ENCODE assay signal across 13 cellular contexts in the genomic region with DNA sequence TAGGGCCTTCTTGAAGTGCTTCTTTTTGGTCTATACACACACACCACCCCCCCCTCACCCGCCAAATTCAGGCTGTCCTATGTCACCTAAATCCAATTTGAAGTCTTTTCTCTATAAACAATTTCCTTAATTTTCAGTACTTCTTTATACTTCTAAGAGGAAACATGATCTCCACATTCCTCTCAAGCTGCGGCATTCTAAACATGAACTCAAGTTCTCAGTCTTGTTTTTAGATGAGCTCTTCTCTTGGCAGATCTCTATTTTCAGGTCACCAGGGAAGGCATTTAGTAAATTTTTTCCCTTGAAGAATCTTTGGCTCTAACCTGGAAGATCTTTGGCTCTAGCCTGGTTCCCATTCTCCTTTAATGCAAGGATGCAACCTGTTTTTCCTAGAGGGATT.
A peak's percentile ranks its signal among the peaks of the same experiment; 100 is the strongest.
DNase-seq lines count a peak whose midpoint lies in the region; ATAC-seq and TF ChIP-seq lines count a peak whose summit lies in the region.
"Had no signal": no experiment of that assay in that cellular context is flagged by ENCODE, and none has a peak within 500 bp of the region (broad histone marks: within the 10 kb centered on the region; RNA-seq: fewer than 3 reads in every experiment).

No MANE protein-coding gene starts in this region.

- H3K4me3 Mint-ChIP-seq in nephron progenitor cell (no peak overlapping the region), glutamatergic neuron (ENCODE audit: unreplicated experiment) (no peak overlapping the region)
- H3K4me3 Mint-ChIP-seq: CD8-positive, alpha-beta memory T cell; IgD-negative memory B cell had no signal

- H3K27me3 Mint-ChIP-seq in nephron progenitor cell (ENCODE audit: low read depth, poor library complexity) (peaks cover 14% of the 10 kb centered on the region), glutamatergic neuron (ENCODE audit: unreplicated experiment) (no peaks in the 10 kb centered on the region)
- H3K27me3 Mint-ChIP-seq: IgD-negative memory B cell had no signal

- peak; percentile 2 for DNase-seq in NCI-H2171 treated with DMSO at 0.1 percent for 48 hours (lab: John Stamatoyannopoulos, UW)
- DNase-seq in NCI-H2171 (lab: John Stamatoyannopoulos, UW) = no peak
- DNase-seq in fibroblast of peridontal ligament (ENCODE audit: extremely low read depth) = peak; percentile 5
- DNase-seq in nephron progenitor cell = no peak
- DNase-seq in HT-29 (ENCODE audit: low spot score) = no peak
- DNase-seq in activated naive CD4-positive, alpha-beta T cell treated with anti-CD3 and anti-CD28 coated beads, Interleukin-2, amount 50 U/mL, for 72 hours (ENCODE audit: low spot score in 2 of 2) = no peak
- no peak for DNase-seq in glutamatergic neuron
- DNase-seq: AML-193; Caco-2; CD8-positive, alpha-beta memory T cell; DND-41 had no signal

- no peak for ATAC-seq in activated naive CD4-positive, alpha-beta T cell treated with anti-CD3 and anti-CD28 coated beads, Interleukin-2, amount 50 U/mL, for 72 hours
- ATAC-seq: HCT116 had no signal

- H3K27ac Mint-ChIP-seq in nephron progenitor cell (peak overlapping the region; percentile 79), glutamatergic neuron (ENCODE audit: unreplicated experiment) (no peak overlapping the region)
- no peak overlapping the region for H3K27ac Mint-ChIP-seq in activated naive CD4-positive, alpha-beta T cell treated with anti-CD3 and anti-CD28 coated beads, Interleukin-2, amount 50 U/mL, for 72 hours
- H3K27ac Mint-ChIP-seq: CD8-positive, alpha-beta memory T cell; IgD-negative memory B cell had no signal

- TF ChIP-seq CTCF in nephron progenitor cell (IDR thresholded peaks at IDR 0.05) (no peak), glutamatergic neuron (IDR thresholded peaks at IDR 0.05; ENCODE audit: partially characterized antibody, unreplicated experiment) (no peak)

- H3K36me3 Mint-ChIP-seq in nephron progenitor cell (ENCODE audit: low read depth) (no peaks in the 10 kb centered on the region), glutamatergic neuron (ENCODE audit: unreplicated experiment) (no peaks in the 10 kb centered on the region)
- H3K36me3 Mint-ChIP-seq in activated naive CD4-positive, alpha-beta T cell treated with anti-CD3 and anti-CD28 coated beads, Interleukin-2, amount 50 U/mL, for 72 hours = no peaks in the 10 kb centered on the region
- H3K36me3 Mint-ChIP-seq: CD8-positive, alpha-beta memory T cell; IgD-negative memory B cell had no signal

- peaks cover 52% of the 10 kb centered on the region for H3K4me1 Mint-ChIP-seq in nephron progenitor cell
- H3K4me1 Mint-ChIP-seq in glutamatergic neuron (ENCODE audit: low read depth, unreplicated experiment) = peaks cover 21% of the 10 kb centered on the region
- H3K4me1 Mint-ChIP-seq: CD8-positive, alpha-beta memory T cell; IgD-negative memory B cell had no signal

- H3K9me3 Mint-ChIP-seq in nephron progenitor cell (no peaks in the 10 kb centered on the region), glutamatergic neuron (ENCODE audit: unreplicated experiment) (peaks cover 2% of the 10 kb centered on the region)
- no peaks in the 10 kb centered on the region for H3K9me3 Mint-ChIP-seq in activated naive CD4-positive, alpha-beta T cell treated with anti-CD3 and anti-CD28 coated beads, Interleukin-2, amount 50 U/mL, for 72 hours
- H3K9me3 Mint-ChIP-seq: CD8-positive, alpha-beta memory T cell; IgD-negative memory B cell had no signal

Comparison
In these comparisons a context has a peak if more than half of its experiments do, and no peak if none do; other contexts are left out.
1. DNase-seq: peak in NCI-H2171 treated with DMSO at 0.1 percent for 48 hours (single experiment) and fibroblast of peridontal ligament (single experiment); none in NCI-H2171 (single experiment), nephron progenitor cell (single experiment), HT-29 (single experiment), activated naive CD4-positive, alpha-beta T cell treated with anti-CD3 and anti-CD28 coated beads, Interleukin-2, amount 50 U/mL, for 72 hours (0 of 2) and glutamatergic neuron (single experiment).